In genomic region chr6:111011360-111012142, GRCh38 we compare ENCODE assay signal across 8 cellular contexts. TPM values are rescaled to one million over a fixed set of nuclear protein-coding genes. Genes with fewer than 3 reads are reported as not detected.
A peak's percentile ranks its signal among the peaks of the same experiment; 100 is the strongest.
DNase-seq lines count a peak whose midpoint lies in the region; ATAC-seq and TF ChIP-seq lines count a peak whose summit lies in the region.

No MANE protein-coding gene starts in this region.

- H3K4me3 Mint-ChIP-seq in activated CD4-positive, alpha-beta T cell treated with anti-CD3 and anti-CD28 coated beads for 36 hours: no peak overlapping the region
- H3K4me3 Mint-ChIP-seq in nephron: no peak overlapping the region

- CTCF ChIA-PET in activated CD4-positive, alpha-beta T cell treated with anti-CD3 and anti-CD28 coated beads for 36 hours (lab: Charles Lee): interaction anchor here (0.6 to 5.0 kb wide), 32 partner anchors 8 to 1032 kb away, joined by 3 to 54 read pairs (median 4); a partner anchor contains a TSS

- POLR2A ChIA-PET in activated CD4-positive, alpha-beta T cell treated with anti-CD3 and anti-CD28 coated beads for 36 hours (lab: Charles Lee): no interaction called here

- H3K27ac Mint-ChIP-seq in activated CD4-positive, alpha-beta T cell treated with anti-CD3 and anti-CD28 coated beads for 36 hours: no peak overlapping the region
- H3K27ac Mint-ChIP-seq in nephron: peak overlapping the region; percentile 1 to 28 (median 2)

- peak; percentile 67 to 79 (median 71) for TF ChIP-seq CTCF in nephron (IDR thresholded peaks at IDR 0.05; ENCODE audit: unreplicated experiment in 3 of 3)

- no peak for TF ChIP-seq EP300 in Ishikawa (IDR thresholded peaks at IDR 0.05; ENCODE audit: borderline replicate concordance)

- in situ Hi-C loops in SK-MEL-5 (cut with HindIII; ENCODE audit: low pct_unique_long_range_greater_than_20kb, low sequenced_read_pairs): no loop called here

- intact Hi-C loops in activated CD4-positive, alpha-beta T cell treated with anti-CD3 and anti-CD28 coated beads for 36 hours (cut with DNase I, micrococcal nuclease): loop anchor here (1.0 to 5.0 kb wide), 4 partner anchors 199 to 1031 kb away; partner anchors contain the start of gene REV3L (in 1 of the 2)

- H3K4me1 Mint-ChIP-seq in activated CD4-positive, alpha-beta T cell treated with anti-CD3 and anti-CD28 coated beads for 36 hours: peaks cover 4% of the 10 kb centered on the region
- H3K4me1 Mint-ChIP-seq in nephron: peaks cover 31% of the 10 kb centered on the region

- H3K27me3 Mint-ChIP-seq in activated CD4-positive, alpha-beta T cell treated with anti-CD3 and anti-CD28 coated beads for 36 hours: no peaks in the 10 kb centered on the region
- H3K27me3 Mint-ChIP-seq in nephron (ENCODE audit: low read depth): no peaks in the 10 kb centered on the region

- DNase-seq in activated CD4-positive, alpha-beta T cell treated with anti-CD3 and anti-CD28 coated beads for 36 hours: no peak
- DNase-seq in activated CD4-positive, alpha-beta T cell treated with anti-CD3 and anti-CD28 coated beads, Interleukin-2, amount 50 U/mL, for 4 hours: no peak
- DNase-seq in SK-MEL-5 (ENCODE audit: low read depth, low spot score) (peak; percentile 73), islet precursor cell (no peak)

- H3K9me3 Mint-ChIP-seq in activated CD4-positive, alpha-beta T cell treated with anti-CD3 and anti-CD28 coated beads for 36 hours (ENCODE audit: low read depth): no peaks in the 10 kb centered on the region
- H3K9me3 Mint-ChIP-seq in nephron: no peaks in the 10 kb centered on the region

- peak; percentile 64 for TF ChIP-seq RAD21 in Ishikawa (IDR thresholded peaks at IDR 0.05; ENCODE audit: low read depth)

- peak; percentile 73 for ATAC-seq in activated CD4-positive, alpha-beta T cell treated with anti-CD3 and anti-CD28 coated beads for 36 hours
- ATAC-seq in esophagus mucosa: peak; percentile 62
- no peak for ATAC-seq in GM18519 (IDR thresholded peaks at IDR 0.05; ENCODE audit: low FRiP score, unreplicated experiment)

- peaks cover 43% of the 10 kb centered on the region for H3K36me3 Mint-ChIP-seq in activated CD4-positive, alpha-beta T cell treated with anti-CD3 and anti-CD28 coated beads for 36 hours (ENCODE audit: low read depth)
- peaks cover 50% of the 10 kb centered on the region for H3K36me3 Mint-ChIP-seq in nephron (ENCODE audit: low read depth)

TF ChIP-seq in Ishikawa, 13 proteins besides CTCF, POLR2A, EP300 and RAD21:
- TF ChIP-seq CEBPB (IDR thresholded peaks at IDR 0.05): no peak

RNA-seq across cellular contexts. Expression of gene RPF2, which starts 29.7 kb away (rescaled TPM):
- 10 to 100 TPM; 64.5 to 71.4 TPM for total RNA-seq in activated CD4-positive, alpha-beta T cell treated with anti-CD3 and anti-CD28 coated beads for 36 hours
- total RNA-seq in SK-MEL-5 (2014; rRNA removed; shearing (Covaris generic)): 55.2 and 56.8 TPM in 2 replicates
- polyA plus RNA-seq in SK-MEL-5 (2015; cell fraction: cytosol; rRNA removed): 28.9 and 29.5 TPM in 2 replicates
- polyA plus RNA-seq in SK-MEL-5 (2015; cell fraction: nucleus; rRNA removed): 19.9 and 37.6 TPM in 2 replicates
- total RNA-seq in esophagus mucosa: 19.8 TPM

RNA-seq across cellular contexts. Expression of gene GTF3C6, which starts 53.0 kb away (rescaled TPM):
- 100 to 1,000 TPM in 1 of 2 experiments, 10 to 100 TPM in 1; 93.0 to 106 TPM for total RNA-seq in activated CD4-positive, alpha-beta T cell treated with anti-CD3 and anti-CD28 coated beads for 36 hours
- 67.1 and 73.4 TPM in 2 replicates for total RNA-seq in SK-MEL-5 (2014; rRNA removed; shearing (Covaris generic))
- 42.8 and 58.9 TPM in 2 replicates for polyA plus RNA-seq in SK-MEL-5 (2015; cell fraction: cytosol; rRNA removed)
- 5.1 and 9.6 TPM in 2 replicates for polyA plus RNA-seq in SK-MEL-5 (2015; cell fraction: nucleus; rRNA removed)
- 71.8 TPM for total RNA-seq in esophagus mucosa
